In genomic region chr11:14269956-14270355, GRCh38 we compare ENCODE assay signal across 17 cellular contexts.
DNase-seq lines count a peak whose midpoint lies in the region; ATAC-seq and TF ChIP-seq lines count a peak whose summit lies in the region.
"Had no signal": no experiment of that assay in that cellular context is flagged by ENCODE, and none has a peak within 500 bp of the region (broad histone marks: within the 10 kb centered on the region; RNA-seq: fewer than 3 reads in every experiment).

No MANE protein-coding gene starts in this region.

- TF ChIP-seq POLR2A in esophagus muscularis mucosa (IDR thresholded peaks at IDR 0.05; ENCODE audit: low read depth), result no peak

- no peaks in the 10 kb centered on the region for H3K27me3 Mint-ChIP-seq in activated CD8-positive, alpha-beta memory T cell treated with anti-CD3 and anti-CD28 coated beads, Interleukin-2, amount 10 ng/mL, durations not matched to agents 7 days and 5 days
- no peaks in the 10 kb centered on the region for H3K27me3 Mint-ChIP-seq in stimulated activated memory B cell treated with anti-CD40 and anti-IgM and Interleukin-4, amounts not matched to agents 10 μg/mL and 1 μg/mL and 100 μg/mL, for 72 hours

- CTCF ChIA-PET in activated CD8-positive, alpha-beta memory T cell treated with anti-CD3 and anti-CD28 coated beads, Interleukin-2, amount 10 ng/mL, durations not matched to agents 7 days and 5 days (lab: Charles Lee), result interaction anchor here (0.8 kb wide), 1 partner anchor 149 kb away, joined by 3 read pairs; no protein-coding TSS in a partner anchor

- H3K36me3 Mint-ChIP-seq in activated CD8-positive, alpha-beta memory T cell treated with anti-CD3 and anti-CD28 coated beads, Interleukin-2, amount 10 ng/mL, durations not matched to agents 7 days and 5 days, result peaks cover 51% of the 10 kb centered on the region
- peaks cover 43% of the 10 kb centered on the region for H3K36me3 Mint-ChIP-seq in stimulated activated memory B cell treated with anti-CD40 and anti-IgM and Interleukin-4, amounts not matched to agents 10 μg/mL and 1 μg/mL and 100 μg/mL, for 72 hours

- no peak for TF ChIP-seq EP300 in esophagus muscularis mucosa (IDR thresholded peaks at IDR 0.05)

- H3K4me3 Mint-ChIP-seq in activated CD8-positive, alpha-beta memory T cell treated with anti-CD3 and anti-CD28 coated beads, Interleukin-2, amount 10 ng/mL, durations not matched to agents 7 days and 5 days, result no peak overlapping the region
- H3K4me3 Mint-ChIP-seq in stimulated activated memory B cell treated with anti-CD40 and anti-IgM and Interleukin-4, amounts not matched to agents 10 μg/mL and 1 μg/mL and 100 μg/mL, for 72 hours, result no peak overlapping the region

- H3K4me1 Mint-ChIP-seq in activated CD8-positive, alpha-beta memory T cell treated with anti-CD3 and anti-CD28 coated beads, Interleukin-2, amount 10 ng/mL, durations not matched to agents 7 days and 5 days, result peaks cover 32% of the 10 kb centered on the region
- peaks cover 29% of the 10 kb centered on the region for H3K4me1 Mint-ChIP-seq in stimulated activated memory B cell treated with anti-CD40 and anti-IgM and Interleukin-4, amounts not matched to agents 10 μg/mL and 1 μg/mL and 100 μg/mL, for 72 hours

- no peaks in the 10 kb centered on the region for H3K4me1 ChIP-seq in esophagus muscularis mucosa
- H3K4me1 ChIP-seq: A549, gastrocnemius medialis had no signal

- no peaks in the 10 kb centered on the region for H3K27me3 ChIP-seq in esophagus muscularis mucosa
- H3K27me3 ChIP-seq: gastrocnemius medialis had no signal

- DNase-seq in activated CD8-positive, alpha-beta memory T cell treated with anti-CD3 and anti-CD28 coated beads, Interleukin-2, amount 10 ng/mL, durations not matched to agents 7 days and 5 days, result no peak
- no peak for DNase-seq in activated CD8-positive, alpha-beta memory T cell treated with anti-CD3 and anti-CD28 coated beads, Interleukin-2, amount 50 U/mL, for 4 hours
- DNase-seq in DMS53 (lab: John Stamatoyannopoulos, UW), result no peak
- no peak for DNase-seq in stimulated activated CD4-positive, alpha-beta T cell treated with anti-CD3 and anti-CD28 coated beads, Interleukin-4, amount 100 ng/mL, for 4 hours
- no peak for DNase-seq in esophagus muscularis mucosa (ENCODE audit: extremely low spot score)
- DNase-seq: activated CD4-positive, alpha-beta T cell treated with anti-CD3 and anti-CD28 coated beads for 4 hours; cerebellar nuclear complex; gastrocnemius medialis; GM23248; NCI-H2029; NCI-H774; stimulated activated naive CD4-positive, alpha-beta T cell treated with Interleukin-2 at 50 U/mL for 16 hours had no signal

- H3K9me3 Mint-ChIP-seq in activated CD8-positive, alpha-beta memory T cell treated with anti-CD3 and anti-CD28 coated beads, Interleukin-2, amount 10 ng/mL, durations not matched to agents 7 days and 5 days (ENCODE audit: low read depth), result peaks cover 1% of the 10 kb centered on the region
- peaks cover 3% of the 10 kb centered on the region for H3K9me3 Mint-ChIP-seq in stimulated activated memory B cell treated with anti-CD40 and anti-IgM and Interleukin-4, amounts not matched to agents 10 μg/mL and 1 μg/mL and 100 μg/mL, for 72 hours
- H3K9me3 Mint-ChIP-seq: T-helper 1 cell treated with Interleukin-12 subunit alpha and Interleukin-12 subunit beta and Interleukin-4 antibody, amounts not matched to agents 30 μg/mL and 1 μg/mL, for 36 hours had no signal

- intact Hi-C loops in esophagus muscularis mucosa (cut with DNase I), result no loop called here

- 91% methylated on average over 4 of the region's 4 CpGs for WGBS in esophagus muscularis mucosa

- ATAC-seq in activated CD8-positive, alpha-beta memory T cell treated with anti-CD3 and anti-CD28 coated beads, Interleukin-2, amount 10 ng/mL, durations not matched to agents 7 days and 5 days, result no peak
- ATAC-seq in GM21447 (IDR thresholded peaks at IDR 0.05; ENCODE audit: unreplicated experiment) (peak; percentile 40), HG03571 (IDR thresholded peaks at IDR 0.05; ENCODE audit: unreplicated experiment) (peak; percentile 33)
- ATAC-seq in stimulated activated memory B cell treated with anti-CD40 and anti-IgM and Interleukin-4, amounts not matched to agents 10 μg/mL and 1 μg/mL and 100 μg/mL, for 72 hours, result peak; percentile 67
- ATAC-seq: A549 had no signal

- H3K9me3 ChIP-seq in esophagus muscularis mucosa, result no peaks in the 10 kb centered on the region
- H3K9me3 ChIP-seq: A549, gastrocnemius medialis had no signal

- H3K27ac Mint-ChIP-seq in activated CD8-positive, alpha-beta memory T cell treated with anti-CD3 and anti-CD28 coated beads, Interleukin-2, amount 10 ng/mL, durations not matched to agents 7 days and 5 days, result peak overlapping the region; percentile 31
- peak overlapping the region; percentile 41 for H3K27ac Mint-ChIP-seq in stimulated activated memory B cell treated with anti-CD40 and anti-IgM and Interleukin-4, amounts not matched to agents 10 μg/mL and 1 μg/mL and 100 μg/mL, for 72 hours

- TF ChIP-seq CTCF in esophagus muscularis mucosa (IDR thresholded peaks at IDR 0.05), result no peak

- H3K36me3 ChIP-seq in esophagus muscularis mucosa, result peaks cover 0 to 19% (median 8%) of the 10 kb centered on the region in 4 donors

- no peak overlapping the region for H3K27ac ChIP-seq in esophagus muscularis mucosa (replicated peaks in 1 of 4)
- H3K27ac ChIP-seq: A549, gastrocnemius medialis, GM23248 had no signal

- no peak overlapping the region for H3K4me3 ChIP-seq in esophagus muscularis mucosa
- H3K4me3 ChIP-seq: A549, gastrocnemius medialis, GM23248 had no signal
